In the genomic region with DNA sequence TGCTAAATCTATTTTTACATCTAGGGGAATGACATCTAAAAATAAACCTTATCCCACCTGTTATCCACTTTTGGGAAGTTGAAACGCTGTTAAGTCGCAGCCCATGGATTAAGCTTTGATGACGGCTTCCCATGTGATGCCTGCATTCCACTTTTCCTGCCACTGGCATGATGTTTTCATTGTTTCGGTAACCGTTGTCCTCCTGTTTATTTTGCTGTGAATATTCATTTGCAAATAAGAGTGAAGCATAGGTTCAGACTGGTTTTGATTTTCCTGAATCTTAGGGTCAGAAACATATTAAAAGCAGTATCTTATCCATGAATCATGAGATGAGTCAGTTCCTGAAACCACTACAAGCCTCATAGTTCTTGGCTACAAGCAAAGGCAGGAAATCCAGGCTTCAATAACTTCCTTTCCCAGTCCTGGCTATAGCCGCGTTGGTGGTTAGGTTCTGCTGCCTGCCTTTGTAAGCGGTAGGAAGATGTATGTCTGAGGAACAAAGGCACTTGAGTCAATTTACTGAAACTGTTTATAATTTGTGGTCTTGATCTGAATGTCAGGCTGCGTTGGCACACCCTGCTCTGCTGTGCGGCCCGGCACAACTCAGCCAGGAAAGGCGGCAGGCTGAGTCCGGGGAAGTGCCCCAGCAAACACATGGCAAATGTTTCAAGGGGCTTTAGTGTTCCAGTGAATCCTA, we compare ENCODE assay signal across 8 cellular contexts. TPM values are rescaled to one million over a fixed set of nuclear protein-coding genes. Genes with fewer than 3 reads are reported as not detected.
A peak's percentile ranks its signal among the peaks of the same experiment; 100 is the strongest.
DNase-seq lines count a peak whose midpoint lies in the region; ATAC-seq and TF ChIP-seq lines count a peak whose summit lies in the region.

No MANE protein-coding gene starts in this region.

- peak in 2 of 4 donors; percentile 72 for TF ChIP-seq EP300 in upper lobe of left lung (IDR thresholded peaks at IDR 0.05)

- peak; percentile 40 for DNase-seq in stimulated activated CD4-positive, alpha-beta T cell treated with anti-CD3 and anti-CD28 coated beads, Interleukin-15, amount 100 ng/mL, for 24 hours
- DNase-seq in stimulated activated CD4-positive, alpha-beta T cell treated with anti-CD3 and anti-CD28 coated beads, Interleukin-4, amount 100 ng/mL, for 24 hours = no peak
- DNase-seq in NOMO-1 treated with dmso at 0.1 percent for 144 hours (lab: John Stamatoyannopoulos, UW; ENCODE audit: unreplicated experiment) = peak; percentile 52
- peak; percentile 99 for DNase-seq in dermis blood vessel endothelial cell
- peak; percentile 91 to 99 for DNase-seq in lung microvascular endothelial cell (ENCODE audit: low read depth in 2 of 2)
- peak; percentile 47 to 70 for DNase-seq in upper lobe of left lung
- DNase-seq in NAMALWA (ENCODE audit: low spot score) = no peak

- no peaks in the 10 kb centered on the region for H3K27me3 ChIP-seq in upper lobe of left lung

- ATAC-seq in upper lobe of left lung (ENCODE audit: low FRiP score in 2 of 2) (peak; percentile 84 to 93), GM18505 (IDR thresholded peaks at IDR 0.05; ENCODE audit: unreplicated experiment) (no peak)

- H3K9me3 ChIP-seq in upper lobe of left lung = no peaks in the 10 kb centered on the region

- TF ChIP-seq CTCF in upper lobe of left lung (IDR thresholded peaks at IDR 0.05) = peak in 1 of 6 experiments; percentile 3

- peak overlapping the region; percentile 82 to 92 (median 88) for H3K27ac ChIP-seq in upper lobe of left lung

- peaks cover 39 to 57% (median 47%) of the 10 kb centered on the region in 4 donors for H3K4me1 ChIP-seq in upper lobe of left lung

- 6 to 8% methylated on average over 8 to 13 of the region's 13 CpGs for WGBS in upper lobe of left lung, 2 donors

- TF ChIP-seq POLR2A in upper lobe of left lung (IDR thresholded peaks at IDR 0.05) (peak in 2 of 4 donors; percentile 21 to 33), GM18505 (IDR thresholded peaks at IDR 0.05; ENCODE audit: borderline replicate concordance, extremely low read depth, insufficient read depth, insufficient read length) (no peak)

- H3K4me3 ChIP-seq in upper lobe of left lung = peak overlapping the region in 2 of 4 donors; percentile 19 to 20

- H3K36me3 ChIP-seq in upper lobe of left lung = no peaks in the 10 kb centered on the region

RNA-seq across cellular contexts. Expression of gene TEAD1, which starts 19.4 kb away (rescaled TPM):
- total RNA-seq in dermis blood vessel endothelial cell (27.1 and 38.4 TPM in 2 replicates), lung microvascular endothelial cell (13.9 and 22.8 TPM in 2 replicates), upper lobe of left lung (100 to 1,000 TPM in 2 of 6 donors, 10 to 100 TPM in 4; 53.5 to 141 (median 80.2) TPM)

Comparison
In these comparisons a context has a peak if more than half of its experiments do, and no peak if none do; other contexts are left out.
1. DNase-seq: peak in stimulated activated CD4-positive, alpha-beta T cell treated with anti-CD3 and anti-CD28 coated beads, Interleukin-15, amount 100 ng/mL, for 24 hours (single experiment), NOMO-1 treated with dmso at 0.1 percent for 144 hours (single experiment), dermis blood vessel endothelial cell (single experiment), lung microvascular endothelial cell (2 of 2) and upper lobe of left lung (2 of 2); none in stimulated activated CD4-positive, alpha-beta T cell treated with anti-CD3 and anti-CD28 coated beads, Interleukin-4, amount 100 ng/mL, for 24 hours (single experiment) and NAMALWA (single experiment).